In genomic region chr4:186029731-186030421, GRCh38 we compare ENCODE assay signal across 11 cellular contexts. TPM values are rescaled to one million over a fixed set of nuclear protein-coding genes. Genes with fewer than 3 reads are reported as not detected.
DNase-seq lines count a peak whose midpoint lies in the region; ATAC-seq and TF ChIP-seq lines count a peak whose summit lies in the region.
"Had no signal": no experiment of that assay in that cellular context is flagged by ENCODE, and none has a peak within 500 bp of the region (broad histone marks: within the 10 kb centered on the region; RNA-seq: fewer than 3 reads in every experiment).

No MANE protein-coding gene starts in this region.

- no peaks in the 10 kb centered on the region for H3K4me1 Mint-ChIP-seq in CD4-positive, alpha-beta T cell (ENCODE audit: low read depth)
- H3K4me1 Mint-ChIP-seq: stimulated activated naive CD8-positive, alpha-beta T cell treated with anti-CD3 and anti-CD28 coated beads, Interleukin-15, amount 100 ng/mL, for 72 hours had no signal

- WGBS in esophagus muscularis mucosa: 9% methylated on average over 11 of the region's 11 CpGs

- TF ChIP-seq CTCF in AG04449 (IDR thresholded peaks at IDR 0.05; ENCODE audit: insufficient read depth, low read length, missing control alignments): no peak
- no peak for TF ChIP-seq CTCF in esophagus muscularis mucosa (IDR thresholded peaks at IDR 0.05)
- no peak for TF ChIP-seq CTCF in CD4-positive, alpha-beta T cell (IDR thresholded peaks at IDR 0.05)

- POLR2A ChIA-PET in AG04449 (lab: Yijun Ruan, JAX): interaction anchor here (0.5 kb wide), 2 partner anchors 388 to 485 kb away, joined by 3 read pairs; no protein-coding TSS in a partner anchor
- POLR2A ChIA-PET in CD4-positive, alpha-beta T cell (lab: Charles Lee): no interaction called here

- intact Hi-C loops in esophagus muscularis mucosa (cut with DNase I): loop anchor here (5.0 to 10.0 kb wide), 2 partner anchors 388 to 555 kb away; partner anchors contain the start of gene CCDC110
- intact Hi-C loops in CD4-positive, alpha-beta T cell (cut with DNase I, micrococcal nuclease): no loop called here

- H3K27ac ChIP-seq in esophagus muscularis mucosa (replicated peaks in 1 of 4): peak overlapping the region; percentile 82 to 87 (median 86)
- H3K27ac ChIP-seq in CD4-positive, alpha-beta T cell (ENCODE audit: low read depth, low read length): no peak overlapping the region

- H3K4me3 ChIP-seq in AG04449 (ENCODE audit: low read depth, low read length): no peak overlapping the region; the same call in 1 of the 2 replicates
- H3K4me3 ChIP-seq in esophagus muscularis mucosa: peak overlapping the region; percentile 20 to 37 (median 29)

- no peaks in the 10 kb centered on the region for H3K27me3 ChIP-seq in esophagus muscularis mucosa
- H3K27me3 ChIP-seq in CD4-positive, alpha-beta T cell (ENCODE audit: control insufficient read depth, insufficient read depth, low read length): peaks cover 18% of the 10 kb centered on the region

- CTCF ChIA-PET in AG04449 (lab: Yijun Ruan, JAX): interaction anchor here (1.3 to 2.0 kb wide), 4 partner anchors 8 to 388 kb away, joined by 3 to 10 read pairs (median 5); no protein-coding TSS in a partner anchor
- CTCF ChIA-PET in CD4-positive, alpha-beta T cell (lab: Charles Lee): no interaction called here

- no peaks in the 10 kb centered on the region for H3K9me3 ChIP-seq in esophagus muscularis mucosa
- H3K9me3 ChIP-seq in CD4-positive, alpha-beta T cell (ENCODE audit: control insufficient read depth, low read length): no peaks in the 10 kb centered on the region

- no peak overlapping the region for H3K27ac Mint-ChIP-seq in CD4-positive, alpha-beta T cell
- H3K27ac Mint-ChIP-seq: stimulated activated naive CD8-positive, alpha-beta T cell treated with anti-CD3 and anti-CD28 coated beads, Interleukin-15, amount 100 ng/mL, for 72 hours had no signal

- H3K9me3 Mint-ChIP-seq in CD4-positive, alpha-beta T cell: peaks cover 2% of the 10 kb centered on the region

- H3K4me1 ChIP-seq in esophagus muscularis mucosa: peaks cover 30 to 78% (median 76%) of the 10 kb centered on the region in 4 donors
- H3K4me1 ChIP-seq: Caco-2 had no signal

- no peak overlapping the region for H3K4me3 Mint-ChIP-seq in CD4-positive, alpha-beta T cell
- H3K4me3 Mint-ChIP-seq: stimulated activated naive CD8-positive, alpha-beta T cell treated with anti-CD3 and anti-CD28 coated beads, Interleukin-15, amount 100 ng/mL, for 72 hours had no signal

- TF ChIP-seq EP300 in esophagus muscularis mucosa (IDR thresholded peaks at IDR 0.05): peak; percentile 5

- no peak for TF ChIP-seq POLR2A in esophagus muscularis mucosa (IDR thresholded peaks at IDR 0.05; ENCODE audit: low read depth)

- DNase-seq in AG04449 (ENCODE audit: low read depth, low spot score) (peak; percentile 21), NCI-H2171 treated with DMSO at 0.1 percent for 48 hours (lab: John Stamatoyannopoulos, UW) (peak; percentile 83), esophagus muscularis mucosa (ENCODE audit: extremely low spot score) (no peak), myocyte (ENCODE audit: low read depth) (peak; percentile 63), A172 (ENCODE audit: low spot score) (no peak), activated gamma-delta T cell treated with Interleukin-2 at 50 U/mL for 16 hours (no peak), NCI-H1436 treated with DMSO at 0.1 percent for 48 hours (lab: John Stamatoyannopoulos, UW) (no peak)
- no peak for DNase-seq in CD4-positive, alpha-beta T cell
- DNase-seq: Caco-2; SHP77 treated with DMSO at 0.1 percent for 48 hours; stimulated activated naive CD8-positive, alpha-beta T cell treated with anti-CD3 and anti-CD28 coated beads, Interleukin-15, amount 100 ng/mL, for 72 hours had no signal

- H3K36me3 Mint-ChIP-seq in CD4-positive, alpha-beta T cell (ENCODE audit: low read depth): no peaks in the 10 kb centered on the region

- H3K27me3 Mint-ChIP-seq in CD4-positive, alpha-beta T cell: peaks cover 40% of the 10 kb centered on the region

- H3K36me3 ChIP-seq in esophagus muscularis mucosa: no peaks in the 10 kb centered on the region

- ATAC-seq in CD4-positive, alpha-beta T cell (ENCODE audit: poor library complexity): no peak
- ATAC-seq: stimulated activated naive CD8-positive, alpha-beta T cell treated with anti-CD3 and anti-CD28 coated beads, Interleukin-15, amount 100 ng/mL, for 72 hours had no signal

RNA-seq across cellular contexts. Expression of gene TLR3, which starts 39.1 kb away (rescaled TPM):
- total RNA-seq in esophagus muscularis mucosa (1 to 10 TPM; 2.5 to 7.0 (median 4.0) TPM), myocyte (2.8 and 3.6 TPM in 2 replicates)
- 2.3 TPM for polyA plus RNA-seq in myocyte (2012)
- 4.0 and 4.4 TPM in 2 replicates for total RNA-seq in A172 (2014; rRNA removed; shearing (Covaris generic))
- total RNA-seq in CD4-positive, alpha-beta T cell: under 1 TPM; 0.28 to 0.47 TPM

Comparison
In these comparisons a context has a peak if more than half of its experiments do, and no peak if none do; other contexts are left out.
1. DNase-seq: peak in AG04449 (single experiment), NCI-H2171 treated with DMSO at 0.1 percent for 48 hours (single experiment) and myocyte (single experiment); none in esophagus muscularis mucosa (single experiment), A172 (single experiment), activated gamma-delta T cell treated with Interleukin-2 at 50 U/mL for 16 hours (single experiment), NCI-H1436 treated with DMSO at 0.1 percent for 48 hours (single experiment) and CD4-positive, alpha-beta T cell (0 of 10).